In the genomic region with DNA sequence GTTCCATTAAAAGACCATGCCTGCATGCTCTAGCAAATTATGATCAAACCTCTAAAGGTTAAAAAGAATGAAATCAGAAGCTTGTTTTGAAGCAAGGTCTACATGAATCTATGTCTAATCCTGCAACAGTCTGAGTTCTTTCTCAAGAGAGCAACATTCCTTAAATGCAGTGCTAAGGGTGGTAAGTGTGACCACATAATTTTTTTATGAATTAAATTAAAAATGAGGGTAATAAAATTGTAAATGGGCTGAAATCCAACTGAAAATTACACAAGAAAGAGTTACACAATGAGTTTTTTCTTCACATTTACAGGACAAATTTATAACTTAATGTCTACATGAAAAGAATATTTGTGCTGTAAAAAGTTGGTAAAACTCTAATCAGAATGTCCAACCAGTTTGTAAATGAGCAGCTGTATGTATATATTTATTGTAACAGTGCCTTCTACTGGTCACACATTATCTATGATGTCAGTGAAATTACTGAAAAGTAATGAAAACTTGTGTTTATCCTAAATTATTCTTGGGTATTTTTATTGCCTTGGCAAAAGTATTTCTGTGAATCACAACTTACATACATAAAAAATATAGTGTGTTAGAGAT, we compare ENCODE assay signal across 12 cellular contexts.
DNase-seq lines count a peak whose midpoint lies in the region; ATAC-seq and TF ChIP-seq lines count a peak whose summit lies in the region.
"Had no signal": no experiment of that assay in that cellular context is flagged by ENCODE, and none has a peak within 500 bp of the region (broad histone marks: within the 10 kb centered on the region; RNA-seq: fewer than 3 reads in every experiment).

No MANE protein-coding gene starts in this region.

- no peak overlapping the region for H3K4me3 Mint-ChIP-seq in progenitor cell of endocrine pancreas (ENCODE audit: low read depth)
- H3K4me3 Mint-ChIP-seq: memory B cell had no signal

- H3K9me3 ChIP-seq in upper lobe of right lung = no peaks in the 10 kb centered on the region

- no peak overlapping the region for H3K27ac Mint-ChIP-seq in progenitor cell of endocrine pancreas
- H3K27ac Mint-ChIP-seq: memory B cell had no signal

- TF ChIP-seq CTCF in LNCaP clone FGC (IDR thresholded peaks at IDR 0.05; ENCODE audit: control insufficient read depth, extremely low read depth, insufficient read depth) = peak; percentile 59
- peak; percentile 16 for TF ChIP-seq CTCF in cardiac fibroblast (IDR thresholded peaks at IDR 0.05; ENCODE audit: low read depth, low read length)
- TF ChIP-seq CTCF in progenitor cell of endocrine pancreas (IDR thresholded peaks at IDR 0.05; ENCODE audit: unreplicated experiment) = peak; percentile 37
- no peak for TF ChIP-seq CTCF in upper lobe of right lung (IDR thresholded peaks at IDR 0.05)

- H3K4me3 ChIP-seq in LNCaP clone FGC (ENCODE audit: low read depth, low read length) (no peak overlapping the region), cardiac fibroblast (replicated peaks in 1 of 2; ENCODE audit: low read depth in 2 of 2, low read length in 2 of 2) (no peak overlapping the region), upper lobe of right lung (no peak overlapping the region)
- H3K4me3 ChIP-seq: coronary artery had no signal

- H3K27me3 Mint-ChIP-seq in progenitor cell of endocrine pancreas = peaks cover 18% of the 10 kb centered on the region
- H3K27me3 Mint-ChIP-seq: memory B cell had no signal

- no peaks in the 10 kb centered on the region for H3K4me1 ChIP-seq in upper lobe of right lung

- no peaks in the 10 kb centered on the region for H3K36me3 ChIP-seq in upper lobe of right lung

- POLR2A ChIA-PET in HEK293T (lab: Yijun Ruan, JAX) = no interaction called here

- peaks cover 4% of the 10 kb centered on the region for H3K4me1 Mint-ChIP-seq in progenitor cell of endocrine pancreas (ENCODE audit: low read depth)
- H3K4me1 Mint-ChIP-seq: memory B cell had no signal

- H3K27ac ChIP-seq in upper lobe of right lung = no peak overlapping the region
- H3K27ac ChIP-seq: coronary artery had no signal

- intact Hi-C loops in upper lobe of right lung (cut with DNase I) = no loop called here

- H3K36me3 Mint-ChIP-seq in progenitor cell of endocrine pancreas (ENCODE audit: insufficient read depth) = no peaks in the 10 kb centered on the region
- H3K36me3 Mint-ChIP-seq: memory B cell had no signal

- no peak for ATAC-seq in upper lobe of right lung

- DNase-seq in DMS 273 (lab: John Stamatoyannopoulos, UW; ENCODE audit: unreplicated experiment) = peak; percentile 0
- no peak for DNase-seq in DMS 273 treated with DMSO at 0.1 percent for 48 hours (lab: John Stamatoyannopoulos, UW)
- no peak for DNase-seq in LNCaP clone FGC (ENCODE audit: low read depth)
- peak; percentile 27 to 40 for DNase-seq in cardiac fibroblast (ENCODE audit: low read depth in 2 of 2)
- DNase-seq in progenitor cell of endocrine pancreas (ENCODE audit: low spot score, unreplicated experiment) = no peak
- no peak for DNase-seq in HEK293T (ENCODE audit: extremely low spot score)
- no peak for DNase-seq in upper lobe of right lung
- no peak for DNase-seq in HuH-7 (ENCODE audit: low spot score)
- DNase-seq: 8988T, NCI-H2171 treated with DMSO at 0.1 percent for 48 hours had no signal

- H3K27me3 ChIP-seq in upper lobe of right lung = no peaks in the 10 kb centered on the region

- CTCF ChIA-PET in HEK293T (lab: Yijun Ruan, JAX) = interaction anchor here (0.5 kb wide), 1 partner anchor 91 kb away, joined by 5 read pairs; no protein-coding TSS in a partner anchor

- no peaks in the 10 kb centered on the region for H3K9me3 Mint-ChIP-seq in progenitor cell of endocrine pancreas (ENCODE audit: low read depth)
- H3K9me3 Mint-ChIP-seq: memory B cell had no signal

TF ChIP-seq in HEK293T, 16 proteins besides CTCF, POLR2A, EP300 and RAD21:
- TF ChIP-seq BHLHE40 (IDR thresholded peaks at IDR 0.05; ENCODE audit: borderline replicate concordance) = no peak
- TF ChIP-seq TARDBP (IDR thresholded peaks at IDR 0.05) = no peak
- TF ChIP-seq NFRKB (IDR thresholded peaks at IDR 0.05) = no peak
- no peak for TF ChIP-seq LEF1 (IDR thresholded peaks at IDR 0.05; ENCODE audit: borderline replicate concordance)
- TF ChIP-seq FOXM1 (IDR thresholded peaks at IDR 0.05; ENCODE audit: borderline replicate concordance) = no peak
- no peak for TF ChIP-seq CTBP1 (IDR thresholded peaks at IDR 0.05; ENCODE audit: borderline replicate concordance)
- no peak for TF ChIP-seq SP1 (IDR thresholded peaks at IDR 0.05)
- no peak for TF ChIP-seq L3MBTL2 (conservative IDR thresholded peaks at IDR 0.05)
- no peak for TF ChIP-seq ARNT (IDR thresholded peaks at IDR 0.05)
- TF ChIP-seq FOXA1 (IDR thresholded peaks at IDR 0.05) = no peak

Comparison
In these comparisons a context has a peak if more than half of its experiments do, and no peak if none do; other contexts are left out.
1. DNase-seq: peak in DMS 273 (single experiment) and cardiac fibroblast (2 of 2); none in DMS 273 treated with DMSO at 0.1 percent for 48 hours (single experiment), LNCaP clone FGC (single experiment), progenitor cell of endocrine pancreas (single experiment), HEK293T (single experiment), upper lobe of right lung (single experiment) and HuH-7 (single experiment).